Comparison of ENCODE assay signal across 8 cellular contexts in the genomic region with DNA sequence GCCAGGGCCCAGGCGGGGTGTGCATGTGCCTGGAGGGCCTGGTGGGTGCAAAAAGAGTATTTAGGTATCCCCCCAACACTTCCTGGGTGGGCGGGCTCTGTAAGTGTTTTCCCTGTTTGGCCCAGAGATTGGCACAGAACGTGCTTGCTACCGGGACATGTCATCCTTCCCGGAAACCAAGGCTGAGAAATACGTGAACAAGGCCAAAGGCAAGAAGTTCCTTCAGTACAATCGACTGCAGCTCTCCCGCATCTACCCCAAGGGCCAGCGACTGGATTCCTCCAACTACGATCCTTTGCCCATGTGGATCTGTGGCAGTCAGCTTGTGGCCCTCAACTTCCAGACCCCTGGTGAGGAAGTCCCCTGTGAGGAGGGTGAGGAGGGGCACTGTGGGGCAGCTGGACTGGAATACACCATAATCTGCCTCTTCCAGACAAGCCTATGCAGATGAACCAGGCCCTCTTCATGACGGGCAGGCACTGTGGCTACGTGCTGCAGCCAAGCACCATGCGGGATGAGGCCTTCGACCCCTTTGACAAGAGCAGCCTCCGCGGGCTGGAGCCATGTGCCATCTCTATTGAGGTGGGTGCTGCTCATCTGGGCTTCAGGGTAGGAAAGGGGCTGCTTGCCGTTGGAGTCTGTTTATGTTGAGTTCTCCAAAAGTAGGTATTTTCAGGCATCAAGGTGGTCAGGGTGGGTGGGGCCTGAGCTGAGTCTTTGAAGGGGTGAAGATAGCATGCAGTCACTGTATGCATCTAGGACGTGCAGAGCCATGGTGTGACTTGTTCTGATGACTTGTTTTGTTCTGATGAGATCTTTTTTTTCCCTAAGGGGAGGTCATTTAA. TPM values are rescaled to one million over a fixed set of nuclear protein-coding genes. Genes with fewer than 3 reads are reported as not detected.
DNase-seq lines count a peak whose midpoint lies in the region; ATAC-seq, FAIRE-seq and TF ChIP-seq lines count a peak whose summit lies in the region.

No MANE protein-coding gene starts in this region.

- no peaks in the 10 kb centered on the region for H4K20me1 ChIP-seq in mammary epithelial cell (ENCODE audit: insufficient read depth, low read length)

- no peak overlapping the region for H3K27ac ChIP-seq in mammary epithelial cell (ENCODE audit: insufficient read depth, low read depth, low read length)
- peak overlapping the region; percentile 83 for H3K27ac ChIP-seq in vagina

- WGBS in mammary epithelial cell (ENCODE audit: low coverage, missing lambda C conversion rate): 60% methylated on average over 8 of the region's 18 CpGs

- CTCF ChIA-PET in MCF 10A (lab: Yijun Ruan, JAX) (interaction anchor here (0.6 to 16.9 kb wide), 73 partner anchors 8 to 1481 kb away, joined by 3 to 314 read pairs (median 5); a partner anchor contains a TSS), mammary epithelial cell (lab: Charles Lee; ENCODE audit: low non-redundant PET) (interaction anchor here (0.6 to 1.2 kb wide), 4 partner anchors 60 to 168 kb away, joined by 3 to 11 read pairs (median 5); a partner anchor contains a TSS)

- H3K4me3 Mint-ChIP-seq in MCF 10A (ENCODE audit: unreplicated experiment): no peak overlapping the region
- H3K4me3 Mint-ChIP-seq in effector memory CD8-positive, alpha-beta T cell: no peak overlapping the region
- H3K4me3 Mint-ChIP-seq in nephron: no peak overlapping the region

- TF ChIP-seq CTCF in MCF 10A (IDR thresholded peaks at IDR 0.05; ENCODE audit: unreplicated experiment): no peak
- TF ChIP-seq CTCF in mammary epithelial cell (conservative IDR thresholded peaks at IDR 0.05 in 1 of 2, IDR thresholded peaks at IDR 0.05 in 1 of 2; ENCODE audit: extremely low read depth in 1 of 2, insufficient read depth in 1 of 2, low read depth in 1 of 2, low read length in 2 of 2): no peak
- no peak for TF ChIP-seq CTCF in nephron (IDR thresholded peaks at IDR 0.05; ENCODE audit: unreplicated experiment in 3 of 3)
- TF ChIP-seq CTCF in vagina (IDR thresholded peaks at IDR 0.05): no peak

- H3K27ac Mint-ChIP-seq in MCF 10A (ENCODE audit: low read depth, unreplicated experiment) (peak overlapping the region; percentile 59), nephron (peak overlapping the region; percentile 33 to 78 (median 70))
- peak overlapping the region; percentile 74 to 84 for H3K27ac Mint-ChIP-seq in effector memory CD8-positive, alpha-beta T cell

- ATAC-seq in effector memory CD8-positive, alpha-beta T cell (replicated peaks): peak; percentile 12

- H3K4me1 ChIP-seq in mammary epithelial cell (ENCODE audit: insufficient read depth, low read length) (peaks cover 67% of the 10 kb centered on the region), vagina (peaks cover 52% of the 10 kb centered on the region)

- H3K9me3 Mint-ChIP-seq in MCF 10A (ENCODE audit: unreplicated experiment) (no peaks in the 10 kb centered on the region), nephron (no peaks in the 10 kb centered on the region)
- no peaks in the 10 kb centered on the region for H3K9me3 Mint-ChIP-seq in effector memory CD8-positive, alpha-beta T cell

- H3K27me3 ChIP-seq in mammary epithelial cell (ENCODE audit: insufficient read depth, low read length) (no peaks in the 10 kb centered on the region), vagina (no peaks in the 10 kb centered on the region)

- TF ChIP-seq POLR2A in vagina (IDR thresholded peaks at IDR 0.05) (no peak), GM12892 (IDR thresholded peaks at IDR 0.05; ENCODE audit: low read depth, low read length) (no peak; the same call in 1 of the 2 replicates)

- peaks cover 11% of the 10 kb centered on the region for H3K79me2 ChIP-seq in mammary epithelial cell (ENCODE audit: insufficient read depth, low read length)

- H3K9me3 ChIP-seq in mammary epithelial cell (replicated peaks; ENCODE audit: insufficient read depth, low read length) (no peaks in the 10 kb centered on the region), vagina (no peaks in the 10 kb centered on the region)

- H3K27me3 Mint-ChIP-seq in MCF 10A (ENCODE audit: insufficient read depth, unreplicated experiment) (no peaks in the 10 kb centered on the region), nephron (ENCODE audit: low read depth) (no peaks in the 10 kb centered on the region)
- no peaks in the 10 kb centered on the region for H3K27me3 Mint-ChIP-seq in effector memory CD8-positive, alpha-beta T cell

- H3K4me2 ChIP-seq in mammary epithelial cell (ENCODE audit: insufficient read depth, low read depth, low read length): no peak overlapping the region

- intact Hi-C loops in MCF 10A (cut with micrococcal nuclease): loop anchor here (1.0 to 5.0 kb wide), 4 partner anchors 60 to 240 kb away; a partner anchor contains a TSS
- intact Hi-C loops in mammary epithelial cell (cut with micrococcal nuclease): loop anchor here (1.0 to 10.0 kb wide), 7 partner anchors 34 to 562 kb away; a partner anchor contains a TSS
- intact Hi-C loops in vagina (cut with DNase I): loop anchor here (2.0 to 5.0 kb wide), 2 partner anchors 58 to 170 kb away; a partner anchor contains a TSS

- POLR2A ChIA-PET in MCF 10A (lab: Yijun Ruan, JAX): interaction anchor here (0.6 to 2.4 kb wide), 12 partner anchors 9 to 243 kb away, joined by 3 to 14 read pairs (median 4); a partner anchor contains a TSS

- H3K36me3 Mint-ChIP-seq in MCF 10A (ENCODE audit: insufficient read depth, unreplicated experiment) (peaks cover 55% of the 10 kb centered on the region), nephron (ENCODE audit: low read depth) (peaks cover 80% of the 10 kb centered on the region)
- H3K36me3 Mint-ChIP-seq in effector memory CD8-positive, alpha-beta T cell (ENCODE audit: insufficient read depth): peaks cover 79% of the 10 kb centered on the region

- H3K4me1 Mint-ChIP-seq in MCF 10A (ENCODE audit: insufficient read depth, unreplicated experiment): peaks cover 19% of the 10 kb centered on the region
- H3K4me1 Mint-ChIP-seq in effector memory CD8-positive, alpha-beta T cell (ENCODE audit: low read depth in 2 of 2): peaks cover 15 to 37% of the 10 kb centered on the region in 2 donors
- H3K4me1 Mint-ChIP-seq in nephron: peaks cover 15% of the 10 kb centered on the region

- peaks cover 16% of the 10 kb centered on the region for H3K36me3 ChIP-seq in mammary epithelial cell (ENCODE audit: insufficient read depth, low read length)
- peaks cover 0 to 71% of the 10 kb centered on the region in 2 donors for H3K36me3 ChIP-seq in vagina

- no peak overlapping the region for H3K9ac ChIP-seq in mammary epithelial cell (ENCODE audit: insufficient read depth, low read length)

- BruUV-seq in MCF 10A (replicated peaks; lab: Mats Ljungman, UMichigan): no TSS peak
- no TSS peak for BruUV-seq in mammary epithelial cell (replicated peaks; lab: Mats Ljungman, UMichigan)

- no peak overlapping the region for H3K4me3 ChIP-seq in mammary epithelial cell (replicated peaks in 1 of 3; ENCODE audit: insufficient read depth in 1 of 3, low read depth in 2 of 3, low read length in 3 of 3)
- H3K4me3 ChIP-seq in vagina: no peak overlapping the region

- no peak overlapping the region for H2AFZ ChIP-seq in mammary epithelial cell (ENCODE audit: low read depth, low read length)

- in situ Hi-C loops in mammary epithelial cell (cut with MboI; ENCODE audit: low sequenced_read_pairs in 2 of 2): loop anchor here (5.0 to 10.0 kb wide), 2 partner anchors 52 to 160 kb away; no protein-coding TSS in a partner anchor

- DNase-seq in MCF 10A (ENCODE audit: unreplicated experiment): no peak
- DNase-seq in mammary epithelial cell: no peak
- no peak for DNase-seq in effector memory CD8-positive, alpha-beta T cell
- peak; percentile 90 to 91 for DNase-seq in vagina (ENCODE audit: extremely low spot score in 2 of 2)
- DNase-seq in GM12892 (ENCODE audit: insufficient read length): no peak
- no peak for DNase-seq in COLO829 (ENCODE audit: low spot score)
- DNase-seq in RPMI8226: no peak

- dilution Hi-C loops in mammary epithelial cell (cut with HindIII; ENCODE audit: low sequenced_read_pairs): no loop called here

- FAIRE-seq in GM12892 (lab: Jason Lieb, UNC): no peak

RNA-seq across cellular contexts. Expression of a gene that starts 35.2 kb away (rescaled TPM):
- total RNA-seq in MCF 10A (2022) (33.2 and 48.1 TPM in 2 replicates), mammary epithelial cell (10 to 100 TPM; 74.3 to 75.8 TPM), vagina (138 TPM)
- 34.9 TPM for polyA plus RNA-seq in mammary epithelial cell
- polyA minus RNA-seq in mammary epithelial cell: 170 TPM
- polyA plus RNA-seq in GM12892 (2012; ENCODE audit: missing spikeins): 73.2 TPM

Comparison
In these comparisons a context has a peak if more than half of its experiments do, and no peak if none do; other contexts are left out.
1. DNase-seq: peak in vagina (2 of 2); none in MCF 10A (single experiment), mammary epithelial cell (single experiment), effector memory CD8-positive, alpha-beta T cell (0 of 3), GM12892 (single experiment), COLO829 (single experiment) and RPMI8226 (single experiment).
2. Peak in every context shown above with its lines, with median percentiles within 50 percentile points of each other: H3K27ac Mint-ChIP-seq.